Comparison of ENCODE assay signal across 8 cellular contexts in genomic region chr16:72664480-72665408, GRCh38.
DNase-seq lines count a peak whose midpoint lies in the region; ATAC-seq and TF ChIP-seq lines count a peak whose summit lies in the region.

No MANE protein-coding gene starts in this region.

- H3K4me1 Mint-ChIP-seq in WTC11, result peaks cover 4% of the 10 kb centered on the region

- POLR2A ChIA-PET in WTC11 (lab: Charles Lee), result interaction anchor here (0.6 kb wide), 1 partner anchor 13 kb away, joined by 3 read pairs; no protein-coding TSS in a partner anchor

- peak overlapping the region; percentile 100 for H3K27ac Mint-ChIP-seq in WTC11

- CTCF ChIA-PET in WTC11 (lab: Charles Lee), result interaction anchor here (0.6 to 2.4 kb wide), 3 partner anchors 162 to 192 kb away, joined by 3 to 11 read pairs (median 9); no protein-coding TSS in a partner anchor

- H3K4me3 Mint-ChIP-seq in WTC11, result peak overlapping the region; percentile 97

- H3K4me1 ChIP-seq in spleen, result peaks cover 5 to 23% (median 20%) of the 10 kb centered on the region in 6 donors

- TF ChIP-seq CTCF in AG09309 (IDR thresholded peaks at IDR 0.05; ENCODE audit: control insufficient read depth, insufficient read depth, low read depth, low read length, missing control alignments), result peak; percentile 7
- no peak for TF ChIP-seq CTCF in WTC11 (IDR thresholded peaks at IDR 0.05)
- peak in 2 of 11 experiments; percentile 4 to 10 for TF ChIP-seq CTCF in spleen (IDR thresholded peaks at IDR 0.05 in 8 of 11, conservative IDR thresholded peaks at IDR 0.05 in 3 of 11)

- DNase-seq in AG09309 (ENCODE audit: low read depth) (peak; percentile 96), NCI-H2227 treated with DMSO at 0.1 percent for 48 hours (lab: John Stamatoyannopoulos, UW) (peak; percentile 93), WTC11 (ENCODE audit: low spot score) (peak; percentile 96), inferior parietal cortex (ENCODE audit: extremely low spot score) (peak; percentile 98), spleen (peak; percentile 95)
- DNase-seq in central memory CD4-positive, alpha-beta T cell, result peak; percentile 92

- H3K9me3 Mint-ChIP-seq in WTC11, result peaks cover 4% of the 10 kb centered on the region; the same call in 1 of the 2 replicates

- H3K9me3 ChIP-seq in spleen, result no peaks in the 10 kb centered on the region

- H3K36me3 Mint-ChIP-seq in WTC11, result peaks cover 4% of the 10 kb centered on the region; the same call in 1 of the 2 replicates

- ATAC-seq in HG03175 (IDR thresholded peaks at IDR 0.05; ENCODE audit: unreplicated experiment) (peak; percentile 100), WTC11 (peak; percentile 99)

- no peaks in the 10 kb centered on the region for H3K27me3 ChIP-seq in spleen (replicated peaks in 1 of 7)

- WGBS in spleen, 5 donors, result 0 to 1% (median 1%) methylated on average over 50 to 61 of the region's 61 CpGs

- peak overlapping the region; percentile 18 to 81 (median 66) for H3K27ac ChIP-seq in spleen

- TF ChIP-seq POLR2A in GM18951 (IDR thresholded peaks at IDR 0.05; ENCODE audit: extremely low read depth, insufficient read depth, insufficient read length) (peak; percentile 71), spleen (IDR thresholded peaks at IDR 0.05) (no peak)

- H3K4me3 ChIP-seq in AG09309 (ENCODE audit: control insufficient read depth, low read depth, low read length) (peak overlapping the region; percentile 95), spleen (peak overlapping the region; percentile 76 to 99 (median 90))

- intact Hi-C loops in spleen (cut with DNase I; ENCODE audit: low total_unique reads), result no loop called here

- no peaks in the 10 kb centered on the region; the same call in 1 of the 2 replicates for H3K27me3 Mint-ChIP-seq in WTC11 (ENCODE audit: low read depth)

- H3K36me3 ChIP-seq in spleen, result no peaks in the 10 kb centered on the region

- in situ Hi-C loops in GM18951 (cut with MboI; ENCODE audit: low sequenced_read_pairs, unreplicated experiment), result no loop called here

TF ChIP-seq in WTC11, 78 proteins besides CTCF, POLR2A, EP300 and RAD21 (continues in another document):
- TF ChIP-seq AR (CRISPR knock-in tag; IDR thresholded peaks at IDR 0.05) (no peak), E2F1 (CRISPR knock-in tag; IDR thresholded peaks at IDR 0.05) (no peak), ESRRA (CRISPR knock-in tag; IDR thresholded peaks at IDR 0.05; ENCODE audit: borderline replicate concordance) (no peak), ZNF219 (CRISPR knock-in tag; IDR thresholded peaks at IDR 0.05; ENCODE audit: borderline replicate concordance) (no peak), CDX4 (CRISPR knock-in tag; IDR thresholded peaks at IDR 0.05; ENCODE audit: borderline replicate concordance) (no peak), NFYB (CRISPR knock-in tag; conservative IDR thresholded peaks at IDR 0.05; ENCODE audit: low read depth) (peak; percentile 75), ATF3 (CRISPR knock-in tag; conservative IDR thresholded peaks at IDR 0.05) (no peak), EMX1 (CRISPR knock-in tag; IDR thresholded peaks at IDR 0.05) (no peak), PRRX2 (CRISPR knock-in tag; IDR thresholded peaks at IDR 0.05) (no peak), GTF2I (CRISPR knock-in tag; conservative IDR thresholded peaks at IDR 0.05) (no peak), ZNF396 (CRISPR knock-in tag; IDR thresholded peaks at IDR 0.05; ENCODE audit: borderline replicate concordance) (no peak), CBFB (CRISPR knock-in tag; IDR thresholded peaks at IDR 0.05; ENCODE audit: low read depth) (no peak), SOX15 (CRISPR knock-in tag; IDR thresholded peaks at IDR 0.05) (no peak), MAX (CRISPR knock-in tag; IDR thresholded peaks at IDR 0.05) (0 out of 2 replicates have a peak, but pooled peaks have one; percentile 17), OVOL2 (CRISPR knock-in tag; IDR thresholded peaks at IDR 0.05; ENCODE audit: borderline replicate concordance) (no peak), ATF1 (CRISPR knock-in tag; IDR thresholded peaks at IDR 0.05) (no peak), ZNF232 (CRISPR knock-in tag; IDR thresholded peaks at IDR 0.05) (no peak), ZNF263 (CRISPR knock-in tag; IDR thresholded peaks at IDR 0.05; ENCODE audit: low read depth) (no peak), ZBTB43 (CRISPR knock-in tag; IDR thresholded peaks at IDR 0.05) (no peak), ZMAT4 (CRISPR knock-in tag; IDR thresholded peaks at IDR 0.05) (no peak), MYBL2 (CRISPR knock-in tag; IDR thresholded peaks at IDR 0.05) (peak; percentile 71; the same call in 1 of the 2 replicates), USF1 (CRISPR knock-in tag; IDR thresholded peaks at IDR 0.05) (no peak), ETV6 (CRISPR knock-in tag; IDR thresholded peaks at IDR 0.05) (no peak), JUN (CRISPR knock-in tag; IDR thresholded peaks at IDR 0.05) (no peak), USF2 (CRISPR knock-in tag; IDR thresholded peaks at IDR 0.05) (no peak)

Comparison
In these comparisons a context has a peak if more than half of its experiments do, and no peak if none do; other contexts are left out.
1. Peak in every context shown above with its lines: DNase-seq, ATAC-seq, H3K4me3 ChIP-seq and H3K27ac ChIP-seq.